ENCODE assay signal across 19 cellular contexts in genomic region chr18:32891797-32892196, GRCh38.
DNase-seq lines count a peak whose midpoint lies in the region; ATAC-seq and TF ChIP-seq lines count a peak whose summit lies in the region.
"Had no signal": no experiment of that assay in that cellular context is flagged by ENCODE, and none has a peak within 500 bp of the region (broad histone marks: within the 10 kb centered on the region; RNA-seq: fewer than 3 reads in every experiment).

No MANE protein-coding gene starts in this region.

- H3K9ac ChIP-seq in MM.1S (ENCODE audit: low read length), result no peak overlapping the region

- H3K4me1 ChIP-seq in MM.1S (ENCODE audit: low read length) (peaks cover 4% of the 10 kb centered on the region; the same call in 1 of the 2 replicates), HAP-1 (no peaks in the 10 kb centered on the region)

- no peak overlapping the region for H3K4me3 ChIP-seq in MM.1S (ENCODE audit: low read length)
- no peak overlapping the region for H3K4me3 ChIP-seq in HAP-1

- peak; percentile 73 for ATAC-seq in left colon
- ATAC-seq in GM21528 (IDR thresholded peaks at IDR 0.05; ENCODE audit: low FRiP score, unreplicated experiment), result no peak
- no peak for ATAC-seq in GM18520 (IDR thresholded peaks at IDR 0.05; ENCODE audit: unreplicated experiment)
- ATAC-seq: activated T-cell treated with anti-CD3 and anti-CD28 coated beads, Interleukin-2, amount 50 U/mL, for 4 hours; stimulated activated effector memory CD8-positive, alpha-beta T cell treated with anti-CD3 and anti-CD28 coated beads, Interleukin-12 subunit alpha, Interleukin-12 subunit beta, amount 100 ng/mL, for 72 hours had no signal

- in situ Hi-C loops in SK-MEL-5 (cut with HindIII; ENCODE audit: low pct_unique_long_range_greater_than_20kb, low sequenced_read_pairs), result no loop called here
- in situ Hi-C loops in HAP-1 (cut with MboI; ENCODE audit: low sequenced_read_pairs), result no loop called here

- H3K27me3 ChIP-seq in MM.1S (replicated peaks; ENCODE audit: insufficient read depth, low read length), result no peaks in the 10 kb centered on the region
- H3K27me3 ChIP-seq in HAP-1 (ENCODE audit: low read depth), result 0 out of 2 replicates have a peak, but pooled peaks cover 3% of the 10 kb centered on the region

- no peaks in the 10 kb centered on the region for H3K79me2 ChIP-seq in MM.1S (ENCODE audit: low read length)

- intact Hi-C loops in left colon (cut with DNase I, micrococcal nuclease), result no loop called here

- H3K4me2 ChIP-seq in MM.1S (ENCODE audit: low read depth, low read length), result no peak overlapping the region

- H3K9me2 ChIP-seq in MM.1S (replicated peaks; ENCODE audit: insufficient read depth, low read length), result no peaks in the 10 kb centered on the region

- no peaks in the 10 kb centered on the region for H4K20me1 ChIP-seq in MM.1S (ENCODE audit: insufficient read depth, low read length)

- H3K36me3 ChIP-seq in MM.1S (replicated peaks; ENCODE audit: insufficient read depth, low read length) (no peaks in the 10 kb centered on the region), HAP-1 (replicated peaks) (no peaks in the 10 kb centered on the region)

- peaks cover 2% of the 10 kb centered on the region; the same call in 1 of the 2 replicates for H3F3A ChIP-seq in MM.1S (ENCODE audit: insufficient read depth, low read length)

- H3K9me3 ChIP-seq in MM.1S (replicated peaks; ENCODE audit: insufficient read depth, low read length), result no peaks in the 10 kb centered on the region
- 0 out of 2 replicates have a peak, but pooled peaks cover 2% of the 10 kb centered on the region for H3K9me3 ChIP-seq in HAP-1

- no peak overlapping the region for H2AFZ ChIP-seq in MM.1S (ENCODE audit: low read length)

- H3K27ac ChIP-seq in MM.1S (ENCODE audit: low read length), result no peak overlapping the region
- H3K27ac ChIP-seq: RWPE1 had no signal

- peak; percentile 53 for DNase-seq in DMS53 (lab: John Stamatoyannopoulos, UW)
- no peak for DNase-seq in MM.1S
- peak; percentile 32 for DNase-seq in SK-MEL-5 (ENCODE audit: low read depth, low spot score)
- DNase-seq in left colon, result no peak
- no peak for DNase-seq in HAP-1 (ENCODE audit: low spot score in 2 of 2)
- no peak for DNase-seq in HPDE6-E6E7 (ENCODE audit: extremely low spot score)
- DNase-seq: activated CD8-positive, alpha-beta memory T cell treated with anti-CD3 and anti-CD28 coated beads for 24 hours; activated naive CD4-positive, alpha-beta T cell treated with Interleukin-2 at 50 U/mL for 16 hours; activated T-cell treated with anti-CD3 and anti-CD28 coated beads, Interleukin-2, amount 50 U/mL, for 4 hours; amniotic stem cell; caudate nucleus; DMS 273 treated with DMSO at 0.1 percent for 48 hours; GOT3; nephron progenitor cell; SW 1271 had no signal

- peak; percentile 10; the same call in 1 of the 2 replicates for TF ChIP-seq CTCF in MM.1S (IDR thresholded peaks at IDR 0.05; ENCODE audit: low read length)

Comparison
In these comparisons a context has a peak if more than half of its experiments do, and no peak if none do; other contexts are left out.
1. DNase-seq: peak in DMS53 (single experiment) and SK-MEL-5 (single experiment); none in MM.1S (single experiment), left colon (0 of 2), HAP-1 (0 of 2) and HPDE6-E6E7 (single experiment).